In genomic region chr15:70964058-70964457, GRCh38 we compare ENCODE assay signal across 19 cellular contexts.
"Had no signal": no experiment of that assay in that cellular context is flagged by ENCODE, and none has a peak within 500 bp of the region (broad histone marks: within the 10 kb centered on the region; RNA-seq: fewer than 3 reads in every experiment).

No MANE protein-coding gene starts in this region.

- H3K27ac ChIP-seq: coronary artery, dorsolateral prefrontal cortex, esophagus muscularis mucosa, gastrocnemius medialis, heart right ventricle, left lung, lower lobe of right lung had no signal

- H3K4me3 ChIP-seq: coronary artery, dorsolateral prefrontal cortex, esophagus muscularis mucosa, gastrocnemius medialis, heart right ventricle, left lung, lower lobe of right lung had no signal

- DNase-seq: dermis blood vessel endothelial cell; dorsolateral prefrontal cortex; effector CD4-positive, alpha-beta T cell; effector memory CD4-positive, alpha-beta T cell; foreskin melanocyte; gastrocnemius medialis; glutamatergic neuron; head of caudate nucleus; heart right ventricle; hippocampal formation; left cardiac atrium; left lung; left ventricle myocardium superior; lower lobe of right lung; mesendoderm; midbrain; naive thymus-derived CD4-positive, alpha-beta T cell had no signal

- H3K27me3 ChIP-seq: dorsolateral prefrontal cortex, esophagus muscularis mucosa, gastrocnemius medialis, heart right ventricle, left lung had no signal

- H3K9me3 ChIP-seq: esophagus muscularis mucosa, gastrocnemius medialis, left lung, lower lobe of right lung had no signal

- ATAC-seq: gastrocnemius medialis; heart right ventricle; left cardiac atrium; left lung; left ventricle myocardium superior; lower lobe of right lung; naive thymus-derived CD4-positive, alpha-beta T cell had no signal

- H3K36me3 ChIP-seq: gastrocnemius medialis, left lung had no signal

- H3K4me1 ChIP-seq: esophagus muscularis mucosa, gastrocnemius medialis, heart right ventricle, left lung, lower lobe of right lung had no signal
